In genomic region chr12:132330549-132330881, GRCh38 we compare ENCODE assay signal across 21 cellular contexts. TPM values are rescaled to one million over a fixed set of nuclear protein-coding genes. Genes with fewer than 3 reads are reported as not detected.
DNase-seq lines count a peak whose midpoint lies in the region; ATAC-seq, FAIRE-seq and TF ChIP-seq lines count a peak whose summit lies in the region.
"Had no signal": no experiment of that assay in that cellular context is flagged by ENCODE, and none has a peak within 500 bp of the region (broad histone marks: within the 10 kb centered on the region; RNA-seq: fewer than 3 reads in every experiment).

No MANE protein-coding gene starts in this region.

- H3K79me1 ChIP-seq in H9 (ENCODE audit: insufficient read depth, low read depth, low read length, poor library complexity, severe bottlenecking) = no peaks in the 10 kb centered on the region

- no peak overlapping the region for H2BK20ac ChIP-seq in H9 (ENCODE audit: low read depth, low read length, poor library complexity, severe bottlenecking)

- H3K56ac ChIP-seq in H9 (ENCODE audit: insufficient read length, low read depth, low read length) = no peak overlapping the region

- TF ChIP-seq CTCF in A549 (IDR thresholded peaks at IDR 0.05) (no peak), H9 (conservative IDR thresholded peaks at IDR 0.05) (no peak), chondrocyte (IDR thresholded peaks at IDR 0.05) (no peak)

- no peak for TF ChIP-seq EP300 in A549 (IDR thresholded peaks at IDR 0.05)

- POLR2A ChIA-PET in A549 (lab: Yijun Ruan, JAX) = no interaction called here
- POLR2A ChIA-PET in naive thymus-derived CD8-positive, alpha-beta T cell (lab: Charles Lee) = no interaction called here

- H3K4me1 ChIP-seq in A549 (peaks cover 32% of the 10 kb centered on the region), H9 (ENCODE audit: insufficient read depth, low read length) (no peaks in the 10 kb centered on the region)

- CTCF ChIA-PET in A549 (lab: Yijun Ruan, JAX) = no interaction called here

- H3K14ac ChIP-seq in H9 (ENCODE audit: insufficient read depth, low read length) = no peak overlapping the region

- H2BK12ac ChIP-seq in H9 (ENCODE audit: insufficient read length, low read depth, low read length) = no peak overlapping the region

- no peak overlapping the region; the same call in 2 of the 3 replicates for H3K4me3 ChIP-seq in A549
- H3K4me3 ChIP-seq: MG63, SK-N-MC had no signal

- H4K20me1 ChIP-seq in H9 (ENCODE audit: control insufficient read depth, insufficient read depth, insufficient read length) = no peaks in the 10 kb centered on the region

- H3K4me2 ChIP-seq in A549 (no peak overlapping the region), H9 (ENCODE audit: insufficient read depth, insufficient read length, low read length) (no peak overlapping the region)

- no peak for TF ChIP-seq RAD21 in A549 (conservative IDR thresholded peaks at IDR 0.05 in 1 of 2, IDR thresholded peaks at IDR 0.05 in 1 of 2)

- no peak overlapping the region for H2BK120ac ChIP-seq in H9 (ENCODE audit: low read depth, low read length, poor library complexity, severe bottlenecking)

- no peak overlapping the region for H2BK15ac ChIP-seq in H9 (ENCODE audit: low read depth, low read length)

- H3K27ac ChIP-seq in A549 (no peak overlapping the region), H9 (ENCODE audit: insufficient read length, low read depth, low read length) (no peak overlapping the region)
- H3K27ac ChIP-seq: C4-2B, SK-N-MC had no signal

- H3K36me3 Mint-ChIP-seq in H9 (ENCODE audit: insufficient read depth in 1 of 3, low read depth in 3 of 3) (no peaks in the 10 kb centered on the region), chondrocyte (ENCODE audit: low read depth) (no peaks in the 10 kb centered on the region)
- peaks cover 0 to 5% (median 0%) of the 10 kb centered on the region in 3 donors for H3K36me3 Mint-ChIP-seq in naive thymus-derived CD8-positive, alpha-beta T cell

- H3T11ph ChIP-seq in H9 (ENCODE audit: low read length) = no peak overlapping the region

- no peaks in the 10 kb centered on the region for H3K79me2 ChIP-seq in H9 (ENCODE audit: insufficient read depth, low read length)

- H3K4ac ChIP-seq in H9 (ENCODE audit: low read depth, low read length) = no peak overlapping the region

- no peak overlapping the region for H4K8ac ChIP-seq in H9 (replicated peaks; ENCODE audit: insufficient read length, low read depth, low read length)

- TF ChIP-seq POLR2A in A549 (IDR thresholded peaks at IDR 0.05; ENCODE audit: low read length) = no peak

- peak overlapping the region; percentile 6 to 45; a peak in 4 of 5 replicates for H3K4me3 Mint-ChIP-seq in H9
- H3K4me3 Mint-ChIP-seq in chondrocyte (ENCODE audit: unreplicated experiment) = peak overlapping the region; percentile 1
- H3K4me3 Mint-ChIP-seq in naive thymus-derived CD8-positive, alpha-beta T cell = peak overlapping the region in 8 of 10 donors; percentile 18 to 48 (median 29)

- H3K23me2 ChIP-seq in H9 (ENCODE audit: insufficient read length, low read depth, low read length, poor library complexity, severe bottlenecking) = no peaks in the 10 kb centered on the region

- no peak overlapping the region for H4K91ac ChIP-seq in H9 (ENCODE audit: insufficient read length, low read depth, low read length)

- H3K18ac ChIP-seq in H9 (ENCODE audit: insufficient read length, low read depth, low read length) = no peak overlapping the region

- ATAC-seq in A549 = no peak
- ATAC-seq in naive thymus-derived CD8-positive, alpha-beta T cell = no peak
- no peak for ATAC-seq in HG02884 (IDR thresholded peaks at IDR 0.05; ENCODE audit: unreplicated experiment)
- ATAC-seq: Panc1 had no signal

- H3K27ac Mint-ChIP-seq in H9 = no peak overlapping the region; a peak in 1 of 7 replicates
- no peak overlapping the region for H3K27ac Mint-ChIP-seq in chondrocyte (ENCODE audit: unreplicated experiment)
- H3K27ac Mint-ChIP-seq in naive thymus-derived CD8-positive, alpha-beta T cell = no peak overlapping the region

- H2BK5ac ChIP-seq in H9 (ENCODE audit: insufficient read length, low read length) = no peak overlapping the region

- H3K27me3 Mint-ChIP-seq in H9 (ENCODE audit: low read depth) (peaks cover 89% of the 10 kb centered on the region), chondrocyte (ENCODE audit: low read depth) (peaks cover 41% of the 10 kb centered on the region)
- H3K27me3 Mint-ChIP-seq in naive thymus-derived CD8-positive, alpha-beta T cell = peaks cover 24 to 65% (median 40%) of the 10 kb centered on the region in 5 donors

- H3K9me3 ChIP-seq in A549 (no peaks in the 10 kb centered on the region), H9 (ENCODE audit: control insufficient read depth, low read depth, low read length) (no peaks in the 10 kb centered on the region)

- 57% methylated on average over 5 of the region's 5 CpGs for WGBS in A549 (ENCODE audit: missing lambda C conversion rate)
- no CpG with 5 or more reads among the region's 5 CpGs for WGBS in H9 (ENCODE audit: extremely low coverage, insufficient read length, low lambda C conversion rate)

- H3K9me3 Mint-ChIP-seq in H9 (peaks cover 0 to 10% of the 10 kb centered on the region in 2 experiments; a peak in 3 of 5 replicates), chondrocyte (ENCODE audit: low read depth) (no peaks in the 10 kb centered on the region)
- H3K9me3 Mint-ChIP-seq in naive thymus-derived CD8-positive, alpha-beta T cell = peaks cover 0 to 4% (median 0%) of the 10 kb centered on the region in 9 donors

- no peak overlapping the region for H2AFZ ChIP-seq in H9 (ENCODE audit: low read length)

- peaks cover 5 to 16% of the 10 kb centered on the region in 2 experiments for H3K4me1 Mint-ChIP-seq in H9
- peaks cover 10% of the 10 kb centered on the region for H3K4me1 Mint-ChIP-seq in chondrocyte (ENCODE audit: low read depth)
- peaks cover 3 to 28% (median 16%) of the 10 kb centered on the region in 4 donors for H3K4me1 Mint-ChIP-seq in naive thymus-derived CD8-positive, alpha-beta T cell

- no peak overlapping the region for H3K23ac ChIP-seq in H9 (ENCODE audit: insufficient read length, low read depth, low read length)

- no peak overlapping the region for H3K9ac ChIP-seq in H9 (ENCODE audit: extremely low read depth, insufficient read length, low read length)

- no peak overlapping the region for H4K5ac ChIP-seq in H9 (ENCODE audit: insufficient read length, low read depth, low read length)

- peak; percentile 18 for FAIRE-seq in A549 (lab: Jason Lieb, UNC)

- H3K27me3 ChIP-seq in H9 (ENCODE audit: insufficient read depth, low read length) = peaks cover 43% of the 10 kb centered on the region; the same call in 1 of the 2 replicates

- no peak overlapping the region for H2AK5ac ChIP-seq in H9 (ENCODE audit: insufficient read length, low read length)

- DNase-seq in A549 (ENCODE audit: low read depth in 1 of 2, low spot score in 1 of 2) (no peak), H9 (no peak), chondrocyte (ENCODE audit: low spot score) (no peak), MV-4-11 (lab: John Stamatoyannopoulos, UW) (no peak), NCI-H1417 treated with DMSO at 0.1 percent for 48 hours (lab: John Stamatoyannopoulos, UW) (no peak), DMS79 (lab: John Stamatoyannopoulos, UW) (no peak)
- DNase-seq in naive thymus-derived CD8-positive, alpha-beta T cell = no peak
- DNase-seq: DMS153, EL, HCEC 1CT, Karpas-422, MG63, NCI-H1092 treated with DMSO at 0.1 percent for 48 hours, NCI-H1694 treated with DMSO at 0.1 percent for 48 hours, NCI-H2107, NCI-H2227 treated with DMSO at 0.1 percent for 48 hours, NCI-H524 treated with DMSO at 0.1 percent for 48 hours had no signal

TF ChIP-seq in A549, 52 proteins besides CTCF, POLR2A, EP300 and RAD21 (continues in another document):
- TF ChIP-seq JUN (IDR thresholded peaks at IDR 0.05) = no peak
- TF ChIP-seq ESRRA (IDR thresholded peaks at IDR 0.05; ENCODE audit: borderline replicate concordance, low read length) = no peak
- TF ChIP-seq NPAS2 (CRISPR knock-in tag; IDR thresholded peaks at IDR 0.05; ENCODE audit: borderline replicate concordance) = no peak
- no peak for TF ChIP-seq CBX8 (IDR thresholded peaks at IDR 0.05)
- TF ChIP-seq EHF (CRISPR knock-in tag; IDR thresholded peaks at IDR 0.05) = no peak
- no peak for TF ChIP-seq RNF2 (IDR thresholded peaks at IDR 0.05; ENCODE audit: borderline replicate concordance, low read depth)
- TF ChIP-seq HMGXB4 (CRISPR knock-in tag; IDR thresholded peaks at IDR 0.05; ENCODE audit: borderline replicate concordance) = no peak
- no peak for TF ChIP-seq RFX5 (IDR thresholded peaks at IDR 0.05)
- no peak for TF ChIP-seq CHD2 (IDR thresholded peaks at IDR 0.05; ENCODE audit: low read length, partially characterized antibody)
- TF ChIP-seq HEYL (CRISPR knock-in tag; IDR thresholded peaks at IDR 0.05) = no peak
- no peak for TF ChIP-seq TP53 (CRISPR knock-in tag; IDR thresholded peaks at IDR 0.05)

RNA-seq across cellular contexts. Expression of gene GALNT9, which starts 1.1 kb away (rescaled TPM):
- 0.25 and 0.66 TPM in 2 replicates for polyA plus RNA-seq in A549 (2011; rRNA removed)
- polyA plus RNA-seq in A549 (2012; cell fraction: cytosol; rRNA removed) = 0.52 and 0.78 TPM in 2 replicates
- 1.3 and 1.8 TPM in 2 replicates for polyA plus RNA-seq in A549 (2012; cell fraction: nucleus; rRNA removed)
- 1.8 to 2.8 TPM (median 2.1 TPM) in 3 replicates for polyA plus RNA-seq in A549 (2017; fragmentation: RNase III; extraction: RNeasy Plus Mini Kit Qiagen cat#74134 plus additional on column Dnase treatment)
- 0.62 and 1.8 TPM in 2 replicates for polyA minus RNA-seq in A549 (2011; rRNA and poly(A)+ RNA removed)
- 0.35 and 0.88 TPM in 2 replicates for total RNA-seq in H9 (2021)
- 0.15 to 0.29 TPM in 2 of 3 replicates, not detected in the other for total RNA-seq in chondrocyte
- not detected for total RNA-seq in naive thymus-derived CD8-positive, alpha-beta T cell
- not detected for polyA plus RNA-seq in naive thymus-derived CD8-positive, alpha-beta T cell
